15 cellular contexts compared by ENCODE assay signal in the genomic region with DNA sequence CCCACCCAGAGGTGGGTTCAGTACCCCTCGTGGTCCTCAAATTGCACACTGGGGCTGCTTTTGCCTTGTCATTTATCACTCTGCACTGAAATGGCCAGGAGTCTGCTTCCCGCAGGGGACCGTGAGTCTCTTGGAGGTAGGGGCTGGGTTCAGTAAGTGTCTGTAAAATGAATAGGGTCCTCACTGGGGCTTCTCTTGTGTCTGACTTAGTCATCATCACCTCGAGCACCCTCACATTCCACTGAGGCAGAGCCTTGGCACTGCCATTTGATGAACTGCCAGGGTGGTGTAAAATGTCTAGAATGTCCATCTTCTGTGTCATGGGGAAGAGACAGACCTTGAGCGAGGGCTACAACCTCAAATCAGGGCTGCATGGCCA.
DNase-seq lines count a peak whose midpoint lies in the region; ATAC-seq, FAIRE-seq and TF ChIP-seq lines count a peak whose summit lies in the region.
"Had no signal": no experiment of that assay in that cellular context is flagged by ENCODE, and none has a peak within 500 bp of the region (broad histone marks: within the 10 kb centered on the region; RNA-seq: fewer than 3 reads in every experiment).

No MANE protein-coding gene starts in this region.

- no peak overlapping the region for H2AFZ ChIP-seq in HepG2 (ENCODE audit: low read length)

- in situ Hi-C loops in HepG2 (cut with HindIII; ENCODE audit: extremely low pct_ligation_motif_present, low pct_unique_long_range_greater_than_20kb): loop anchor here (5.0 kb wide), 1 partner anchor 61 kb away; a partner anchor contains a TSS

- H3K27ac ChIP-seq in liver (ENCODE audit: low read depth in 1 of 2, low read length in 2 of 2): peak overlapping the region; percentile 57 to 72
- no peak overlapping the region for H3K27ac ChIP-seq in HepG2 (ENCODE audit: extremely low read length, insufficient read depth, low read length)
- H3K27ac ChIP-seq in esophagus muscularis mucosa (replicated peaks in 1 of 4): peak overlapping the region; percentile 91 to 99 (median 92)
- H3K27ac ChIP-seq in prostate gland: peak overlapping the region; percentile 53 to 85
- H3K27ac ChIP-seq: testis had no signal

- H3K36me3 ChIP-seq in liver (ENCODE audit: control insufficient read depth in 4 of 4, insufficient read depth in 3 of 4, low read depth in 1 of 4, low read length in 3 of 4) (no peaks in the 10 kb centered on the region), HepG2 (replicated peaks in 1 of 2; ENCODE audit: control insufficient read depth in 1 of 2, insufficient read depth in 2 of 2, low read length in 2 of 2) (no peaks in the 10 kb centered on the region), esophagus muscularis mucosa (no peaks in the 10 kb centered on the region), prostate gland (no peaks in the 10 kb centered on the region)

- no peak for FAIRE-seq in HepG2 (lab: Jason Lieb, UNC)
- FAIRE-seq: HTR-8/SVneo had no signal

- BruUV-seq in HepG2 (replicated peaks; lab: Mats Ljungman, UMichigan): no TSS peak

- ATAC-seq in HepG2: no peak
- ATAC-seq in GM18870 (IDR thresholded peaks at IDR 0.05; ENCODE audit: unreplicated experiment): no peak
- ATAC-seq in HG03175 (IDR thresholded peaks at IDR 0.05; ENCODE audit: unreplicated experiment): no peak
- ATAC-seq in HG02678 (IDR thresholded peaks at IDR 0.05; ENCODE audit: unreplicated experiment): no peak

- no peaks in the 10 kb centered on the region for H3K79me2 ChIP-seq in HepG2 (ENCODE audit: insufficient read depth, low read length)

- H3K4me3 ChIP-seq in liver (ENCODE audit: low read depth in 1 of 3, low read length in 3 of 3) (no peak overlapping the region), HepG2 (replicated peaks in 1 of 3; ENCODE audit: insufficient read depth in 1 of 3, low read depth in 2 of 3, low read length in 3 of 3) (no peak overlapping the region), esophagus muscularis mucosa (no peak overlapping the region), prostate gland (no peak overlapping the region)

- CTCF ChIA-PET in HepG2 (lab: Yijun Ruan, JAX; ENCODE audit: low intra/inter-chr PET ratio, low total read pairs): no interaction called here

- no peaks in the 10 kb centered on the region for H4K20me1 ChIP-seq in HepG2 (ENCODE audit: insufficient read depth, low read length)

- TF ChIP-seq EP300 in HepG2 (IDR thresholded peaks at IDR 0.05; ENCODE audit: low read depth in 2 of 2, low read length in 2 of 2): no peak
- no peak for TF ChIP-seq EP300 in HepG2 (CRISPR knock-in tag; IDR thresholded peaks at IDR 0.05; ENCODE audit: borderline replicate concordance)
- TF ChIP-seq EP300 in esophagus muscularis mucosa (IDR thresholded peaks at IDR 0.05): no peak

- H3K9ac ChIP-seq in liver (ENCODE audit: low read depth in 1 of 2, low read length in 2 of 2) (no peak overlapping the region), HepG2 (ENCODE audit: insufficient read depth, low read depth, low read length) (no peak overlapping the region)

- no peaks in the 10 kb centered on the region for H3K27me3 ChIP-seq in liver (ENCODE audit: control insufficient read depth in 4 of 4, insufficient read depth in 4 of 4, low read length in 3 of 4)
- H3K27me3 ChIP-seq in HepG2 (ENCODE audit: control insufficient read depth in 1 of 2, insufficient read depth in 2 of 2, low read length in 2 of 2): no peaks in the 10 kb centered on the region; a peak in 2 of 5 replicates
- H3K27me3 ChIP-seq in esophagus muscularis mucosa: no peaks in the 10 kb centered on the region
- H3K27me3 ChIP-seq in prostate gland (replicated peaks; ENCODE audit: insufficient read depth): no peaks in the 10 kb centered on the region
- H3K27me3 ChIP-seq: testis had no signal

- WGBS in liver: 72% methylated on average over 5 of the region's 5 CpGs
- 70% methylated on average over 5 of the region's 5 CpGs for WGBS in HepG2 (ENCODE audit: low lambda C conversion rate)
- 81% methylated on average over 5 of the region's 5 CpGs for WGBS in esophagus muscularis mucosa
- 70% methylated on average over 5 of the region's 5 CpGs for WGBS in prostate gland

- peaks cover 18 to 71% (median 60%) of the 10 kb centered on the region in 4 donors for H3K4me1 ChIP-seq in liver (ENCODE audit: control insufficient read depth in 4 of 4, insufficient read depth in 4 of 4, low read length in 3 of 4)
- H3K4me1 ChIP-seq in HepG2 (ENCODE audit: insufficient read depth, low read length): peaks cover 87% of the 10 kb centered on the region
- H3K4me1 ChIP-seq in esophagus muscularis mucosa: peaks cover 58 to 92% (median 86%) of the 10 kb centered on the region in 4 donors
- peaks cover 6% of the 10 kb centered on the region for H3K4me1 ChIP-seq in prostate gland (replicated peaks)

- TF ChIP-seq RAD21 in liver (IDR thresholded peaks at IDR 0.05) (no peak), HepG2 (CRISPR knock-in tag; IDR thresholded peaks at IDR 0.05) (no peak)

- DNase-seq in HepG2 (ENCODE audit: low spot score): no peak
- no peak for DNase-seq in esophagus muscularis mucosa (ENCODE audit: extremely low spot score)
- DNase-seq in prostate gland (ENCODE audit: low spot score): no peak
- no peak for DNase-seq in NCI-H510A treated with DMSO at 0.1 percent for 48 hours (lab: John Stamatoyannopoulos, UW)
- DNase-seq: activated CD4-positive, alpha-beta memory T cell treated with anti-CD3 and anti-CD28 coated beads for 36 hours; activated gamma-delta T cell treated with Interleukin-2 at 50 U/mL for 16 hours; central memory CD4-positive, alpha-beta T cell; NCI-H1092 treated with DMSO at 0.1 percent for 48 hours; NCI-H510A; testis had no signal

- intact Hi-C loops in HepG2 (cut with micrococcal nuclease; ENCODE audit: unreplicated experiment) (no loop called here), esophagus muscularis mucosa (cut with DNase I) (no loop called here), prostate gland (cut with DNase I) (loop anchor here (2.0 kb wide), 3 partner anchors 21 to 63 kb away; a partner anchor contains a TSS)

- POLR2A ChIA-PET in HepG2 (lab: Yijun Ruan, JAX): interaction anchor here (1.2 to 2.6 kb wide), 2 partner anchors 40 to 61 kb away, joined by 3 to 9 read pairs; no protein-coding TSS in a partner anchor

- H3K4me2 ChIP-seq in HepG2 (ENCODE audit: low read depth, low read length): no peak overlapping the region

- H3K9me3 ChIP-seq in liver (ENCODE audit: control insufficient read depth in 4 of 4, low read length in 3 of 4) (no peaks in the 10 kb centered on the region), HepG2 (ENCODE audit: low read length) (no peaks in the 10 kb centered on the region), esophagus muscularis mucosa (no peaks in the 10 kb centered on the region), prostate gland (no peaks in the 10 kb centered on the region)
- H3K9me3 ChIP-seq: testis had no signal

- TF ChIP-seq POLR2A in HepG2 (IDR thresholded peaks at IDR 0.05; ENCODE audit: insufficient read depth in 1 of 2, low read depth in 2 of 2, low read length in 2 of 2) (no peak), esophagus muscularis mucosa (IDR thresholded peaks at IDR 0.05; ENCODE audit: low read depth) (no peak), prostate gland (IDR thresholded peaks at IDR 0.05) (no peak)

- TF ChIP-seq CTCF in liver (IDR thresholded peaks at IDR 0.05; ENCODE audit: low read depth, low read length, missing input control) (no peak), HepG2 (CRISPR knock-in tag; IDR thresholded peaks at IDR 0.05) (no peak), esophagus muscularis mucosa (IDR thresholded peaks at IDR 0.05) (no peak), prostate gland (IDR thresholded peaks at IDR 0.05) (no peak)

TF ChIP-seq in liver, 16 proteins besides CTCF, POLR2A, EP300 and RAD21 (continues in another document):
- TF ChIP-seq GABPA (IDR thresholded peaks at IDR 0.05 in 1 of 2, conservative IDR thresholded peaks at IDR 0.05 in 1 of 2) (no peak), NR2F2 (IDR thresholded peaks at IDR 0.05) (no peak), JUND (IDR thresholded peaks at IDR 0.05) (no peak), YY1 (IDR thresholded peaks at IDR 0.05) (no peak), FOXA2 (IDR thresholded peaks at IDR 0.05) (no peak), TAF1 (conservative IDR thresholded peaks at IDR 0.05) (no peak), HNF4G (IDR thresholded peaks at IDR 0.05) (no peak), HNF4A (conservative IDR thresholded peaks at IDR 0.05) (no peak)

TF ChIP-seq in HepG2, 621 proteins besides CTCF, POLR2A, EP300 and RAD21:
- no peak for TF ChIP-seq WIZ (CRISPR knock-in tag; IDR thresholded peaks at IDR 0.05)
- TF ChIP-seq, protein P1, sequence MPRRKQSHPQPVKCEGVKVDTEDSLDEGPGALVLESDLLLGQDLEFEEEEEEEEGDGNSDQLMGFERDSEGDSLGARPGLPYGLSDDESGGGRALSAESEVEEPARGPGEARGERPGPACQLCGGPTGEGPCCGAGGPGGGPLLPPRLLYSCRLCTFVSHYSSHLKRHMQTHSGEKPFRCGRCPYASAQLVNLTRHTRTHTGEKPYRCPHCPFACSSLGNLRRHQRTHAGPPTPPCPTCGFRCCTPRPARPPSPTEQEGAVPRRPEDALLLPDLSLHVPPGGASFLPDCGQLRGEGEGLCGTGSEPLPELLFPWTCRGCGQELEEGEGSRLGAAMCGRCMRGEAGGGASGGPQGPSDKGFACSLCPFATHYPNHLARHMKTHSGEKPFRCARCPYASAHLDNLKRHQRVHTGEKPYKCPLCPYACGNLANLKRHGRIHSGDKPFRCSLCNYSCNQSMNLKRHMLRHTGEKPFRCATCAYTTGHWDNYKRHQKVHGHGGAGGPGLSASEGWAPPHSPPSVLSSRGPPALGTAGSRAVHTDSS (CRISPR knock-in tag; conservative IDR thresholded peaks at IDR 0.05): no peak
- no peak for TF ChIP-seq EHMT2 (IDR thresholded peaks at IDR 0.05; ENCODE audit: borderline replicate concordance, low read depth, low read length)
- TF ChIP-seq ZNF33B (CRISPR knock-in tag; IDR thresholded peaks at IDR 0.05): no peak
- TF ChIP-seq, protein P2, sequence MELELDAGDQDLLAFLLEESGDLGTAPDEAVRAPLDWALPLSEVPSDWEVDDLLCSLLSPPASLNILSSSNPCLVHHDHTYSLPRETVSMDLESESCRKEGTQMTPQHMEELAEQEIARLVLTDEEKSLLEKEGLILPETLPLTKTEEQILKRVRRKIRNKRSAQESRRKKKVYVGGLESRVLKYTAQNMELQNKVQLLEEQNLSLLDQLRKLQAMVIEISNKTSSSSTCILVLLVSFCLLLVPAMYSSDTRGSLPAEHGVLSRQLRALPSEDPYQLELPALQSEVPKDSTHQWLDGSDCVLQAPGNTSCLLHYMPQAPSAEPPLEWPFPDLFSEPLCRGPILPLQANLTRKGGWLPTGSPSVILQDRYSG (CRISPR knock-in tag; IDR thresholded peaks at IDR 0.05): no peak
